In the genomic region with DNA sequence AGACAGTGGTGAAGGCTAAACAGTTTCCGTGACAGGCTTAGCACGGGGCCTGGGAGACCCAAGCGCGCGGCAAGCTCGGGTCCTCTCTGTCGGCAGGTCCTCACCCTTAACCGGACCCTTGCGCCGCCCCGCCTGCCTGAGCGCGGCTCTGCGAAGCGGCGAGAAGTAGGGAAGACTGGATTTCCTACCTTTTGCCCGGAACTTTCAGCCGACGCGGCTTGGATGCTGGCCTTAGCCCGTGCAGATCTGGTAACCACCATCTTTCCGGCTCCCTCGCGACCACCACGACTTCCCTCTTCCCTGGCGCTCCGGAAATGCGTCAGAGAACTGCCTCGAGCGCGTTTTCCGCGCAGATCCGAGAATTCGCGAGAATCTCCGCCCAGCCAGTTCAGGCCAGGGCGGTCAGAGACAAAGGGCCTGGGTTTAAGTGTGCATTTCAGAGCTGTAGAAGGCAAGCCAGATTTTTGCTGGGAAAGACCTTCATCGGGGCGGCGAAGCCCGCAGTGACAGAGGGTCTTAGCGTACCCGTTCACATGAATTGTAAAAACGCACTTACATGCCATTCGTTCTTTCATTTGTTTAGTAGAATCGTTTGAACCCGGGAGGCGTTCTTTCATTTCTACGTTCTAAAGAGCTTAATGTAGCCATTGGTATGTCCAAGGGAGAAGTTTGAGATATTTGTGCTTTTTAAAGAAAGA, we compare ENCODE assay signal across 8 cellular contexts. TPM values are rescaled to one million over a fixed set of nuclear protein-coding genes. Genes with fewer than 3 reads are reported as not detected.
DNase-seq lines count a peak whose midpoint lies in the region; ATAC-seq and TF ChIP-seq lines count a peak whose summit lies in the region.

A gene with protein sequence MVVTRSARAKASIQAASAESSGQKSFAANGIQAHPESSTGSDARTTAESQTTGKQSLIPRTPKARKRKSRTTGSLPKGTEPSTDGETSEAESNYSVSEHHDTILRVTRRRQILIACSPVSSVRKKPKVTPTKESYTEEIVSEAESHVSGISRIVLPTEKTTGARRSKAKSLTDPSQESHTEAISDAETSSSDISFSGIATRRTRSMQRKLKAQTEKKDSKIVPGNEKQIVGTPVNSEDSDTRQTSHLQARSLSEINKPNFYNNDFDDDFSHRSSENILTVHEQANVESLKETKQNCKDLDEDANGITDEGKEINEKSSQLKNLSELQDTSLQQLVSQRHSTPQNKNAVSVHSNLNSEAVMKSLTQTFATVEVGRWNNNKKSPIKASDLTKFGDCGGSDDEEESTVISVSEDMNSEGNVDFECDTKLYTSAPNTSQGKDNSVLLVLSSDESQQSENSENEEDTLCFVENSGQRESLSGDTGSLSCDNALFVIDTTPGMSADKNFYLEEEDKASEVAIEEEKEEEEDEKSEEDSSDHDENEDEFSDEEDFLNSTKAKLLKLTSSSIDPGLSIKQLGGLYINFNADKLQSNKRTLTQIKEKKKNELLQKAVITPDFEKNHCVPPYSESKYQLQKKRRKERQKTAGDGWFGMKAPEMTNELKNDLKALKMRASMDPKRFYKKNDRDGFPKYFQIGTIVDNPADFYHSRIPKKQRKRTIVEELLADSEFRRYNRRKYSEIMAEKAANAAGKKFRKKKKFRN (minus strand): TSS at position 318 of the 698 bp plus-strand sequence. CDS start 58 bp downstream, at position 260.

- peaks cover 34 to 62% (median 54%) of the 10 kb centered on the region in 7 donors for H3K4me1 Mint-ChIP-seq in naive thymus-derived CD4-positive, alpha-beta T cell
- H3K4me1 Mint-ChIP-seq in stimulated activated naive B cell treated with anti-CD40 and anti-IgM and Interleukin-4, amounts not matched to agents 10 μg/mL and 1 μg/mL and 100 μg/mL, for 72 hours: peaks cover 27 to 46% of the 10 kb centered on the region in 2 donors

- H3K9me2 ChIP-seq in Karpas-422 (replicated peaks; ENCODE audit: insufficient read depth, low read length): no peaks in the 10 kb centered on the region

- H3K4me3 ChIP-seq in DND-41 (ENCODE audit: low read depth in 1 of 2, low read length in 2 of 2): peak within 1 kb of the TSS; percentile 91 to 93
- H3K4me3 ChIP-seq in Karpas-422 (ENCODE audit: low read length): peak within 1 kb of the TSS; percentile 95
- peak within 1 kb of the TSS; percentile 83 for H3K4me3 ChIP-seq in naive thymus-derived CD4-positive, alpha-beta T cell (ENCODE audit: low read length)

- H3K27me3 ChIP-seq in DND-41 (ENCODE audit: insufficient read depth, low read length, poor library complexity): no peaks in the 10 kb centered on the region
- H3K27me3 ChIP-seq in Karpas-422 (ENCODE audit: low read length): no peaks in the 10 kb centered on the region
- no peaks in the 10 kb centered on the region for H3K27me3 ChIP-seq in naive thymus-derived CD4-positive, alpha-beta T cell (ENCODE audit: control insufficient read depth in 2 of 2, insufficient read depth in 2 of 2, low read length in 2 of 2)

- peaks cover 29% of the 10 kb centered on the region; the same call in 1 of the 2 replicates for H4K20me1 ChIP-seq in DND-41 (ENCODE audit: insufficient read depth, low read length)
- H4K20me1 ChIP-seq in Karpas-422 (ENCODE audit: insufficient read depth, low read depth, low read length): peaks cover 21% of the 10 kb centered on the region

- H3K27me3 Mint-ChIP-seq in naive thymus-derived CD4-positive, alpha-beta T cell: no peaks in the 10 kb centered on the region
- H3K27me3 Mint-ChIP-seq in stimulated activated naive B cell treated with anti-CD40 and anti-IgM and Interleukin-4, amounts not matched to agents 10 μg/mL and 1 μg/mL and 100 μg/mL, for 72 hours: no peaks in the 10 kb centered on the region

- H3K36me3 Mint-ChIP-seq in naive thymus-derived CD4-positive, alpha-beta T cell: peaks cover 17 to 34% (median 26%) of the 10 kb centered on the region in 5 donors
- H3K36me3 Mint-ChIP-seq in stimulated activated naive B cell treated with anti-CD40 and anti-IgM and Interleukin-4, amounts not matched to agents 10 μg/mL and 1 μg/mL and 100 μg/mL, for 72 hours: peaks cover 33 to 35% of the 10 kb centered on the region in 2 donors

- intact Hi-C loops in naive thymus-derived CD4-positive, alpha-beta T cell (cut with micrococcal nuclease): loop anchor here (1.0 to 10.0 kb wide), 8 partner anchors 25 to 1196 kb away; a partner anchor contains a TSS

- H2AFZ ChIP-seq in DND-41 (ENCODE audit: low read depth, low read length): peak within 1 kb of the TSS; percentile 81
- H2AFZ ChIP-seq in Karpas-422 (ENCODE audit: low read length): peak within 1 kb of the TSS; percentile 13; the same call in 1 of the 2 replicates

- peak within 1 kb of the TSS; percentile 92 to 99 (median 97) for H3K4me3 Mint-ChIP-seq in naive thymus-derived CD4-positive, alpha-beta T cell
- H3K4me3 Mint-ChIP-seq in stimulated activated naive B cell treated with anti-CD40 and anti-IgM and Interleukin-4, amounts not matched to agents 10 μg/mL and 1 μg/mL and 100 μg/mL, for 72 hours: peak within 1 kb of the TSS; percentile 88 to 90

- H3K4me2 ChIP-seq in DND-41 (ENCODE audit: insufficient read depth, low read length): peak within 1 kb of the TSS; percentile 89
- H3K4me2 ChIP-seq in Karpas-422 (ENCODE audit: low read depth, low read length, poor library complexity, severe bottlenecking): peak within 1 kb of the TSS; percentile 82

- H3K9ac ChIP-seq in DND-41 (ENCODE audit: low read depth, low read length): peak within 1 kb of the TSS; percentile 76
- H3K9ac ChIP-seq in Karpas-422 (ENCODE audit: low read length): peak within 1 kb of the TSS; percentile 84

- POLR2A ChIA-PET in naive thymus-derived CD4-positive, alpha-beta T cell (lab: Charles Lee): interaction anchor here (0.6 to 4.2 kb wide), 20 partner anchors 9 to 1354 kb away, joined by 3 to 51 read pairs (median 4); a partner anchor contains a TSS

- peaks cover 44% of the 10 kb centered on the region for H3K36me3 ChIP-seq in DND-41 (ENCODE audit: insufficient read depth, low read length)
- peaks cover 39% of the 10 kb centered on the region for H3K36me3 ChIP-seq in Karpas-422 (ENCODE audit: insufficient read depth, low read length)
- H3K36me3 ChIP-seq in naive thymus-derived CD4-positive, alpha-beta T cell (ENCODE audit: control insufficient read depth in 2 of 3, insufficient read depth in 3 of 3, low read length in 3 of 3): peaks cover 8 to 26% (median 9%) of the 10 kb centered on the region in 3 experiments

- CTCF ChIA-PET in naive thymus-derived CD4-positive, alpha-beta T cell (lab: Charles Lee): interaction anchor here (0.9 to 1.5 kb wide), 6 partner anchors 9 to 35 kb away, joined by 3 to 10 read pairs (median 4); a partner anchor contains a TSS

- TF ChIP-seq CTCF in DND-41 (IDR thresholded peaks at IDR 0.05; ENCODE audit: borderline replicate concordance, extremely low read depth, low read length, poor library complexity, severe bottlenecking): peak; percentile 7

- H3K9me3 ChIP-seq in DND-41 (ENCODE audit: insufficient read depth, low read length, severe bottlenecking) (no peaks in the 10 kb centered on the region), Karpas-422 (ENCODE audit: low read length) (no peaks in the 10 kb centered on the region)
- H3K9me3 ChIP-seq in naive thymus-derived CD4-positive, alpha-beta T cell (ENCODE audit: control insufficient read depth in 2 of 3, low read length in 3 of 3): no peaks in the 10 kb centered on the region

- H3K4me1 ChIP-seq in DND-41 (ENCODE audit: insufficient read depth, low read length) (peaks cover 34% of the 10 kb centered on the region), Karpas-422 (ENCODE audit: low read length) (peaks cover 30% of the 10 kb centered on the region)
- H3K4me1 ChIP-seq in naive thymus-derived CD4-positive, alpha-beta T cell (ENCODE audit: control insufficient read depth in 2 of 2, insufficient read depth in 2 of 2, low read length in 2 of 2): peaks cover 21 to 25% of the 10 kb centered on the region in 2 donors

- H3K79me2 ChIP-seq in DND-41 (ENCODE audit: insufficient read depth, low read length) (peaks cover 40% of the 10 kb centered on the region), Karpas-422 (ENCODE audit: low read length) (peaks cover 46% of the 10 kb centered on the region)

- H3K27ac Mint-ChIP-seq in naive thymus-derived CD4-positive, alpha-beta T cell: peak within 1 kb of the TSS; percentile 96 to 99 (median 98)
- H3K27ac Mint-ChIP-seq in stimulated activated naive B cell treated with anti-CD40 and anti-IgM and Interleukin-4, amounts not matched to agents 10 μg/mL and 1 μg/mL and 100 μg/mL, for 72 hours: peak within 1 kb of the TSS; percentile 97

- H3K9me3 Mint-ChIP-seq in naive thymus-derived CD4-positive, alpha-beta T cell: no peaks in the 10 kb centered on the region
- H3K9me3 Mint-ChIP-seq in stimulated activated naive B cell treated with anti-CD40 and anti-IgM and Interleukin-4, amounts not matched to agents 10 μg/mL and 1 μg/mL and 100 μg/mL, for 72 hours: peaks cover 0 to 2% of the 10 kb centered on the region in 2 donors

- peak; percentile 93 for ATAC-seq in DND-41 (ENCODE audit: insufficient read depth, low read depth)
- peak; percentile 96 for ATAC-seq in GM21825 (IDR thresholded peaks at IDR 0.05; ENCODE audit: unreplicated experiment)
- ATAC-seq in naive thymus-derived CD4-positive, alpha-beta T cell: peak; percentile 90
- peak; percentile 95 to 97 for ATAC-seq in stimulated activated naive B cell treated with anti-CD40 and anti-IgM and Interleukin-4, amounts not matched to agents 10 μg/mL and 1 μg/mL and 100 μg/mL, for 72 hours (replicated peaks)

- DNase-seq in DND-41 (peak; percentile 92), Karpas-422 (peak; percentile 97), RPMI8226 (peak; percentile 88), fibroblast of gingiva (ENCODE audit: low read depth) (peak; percentile 86)
- peak; percentile 72 to 76 for DNase-seq in activated T-helper 1 cell treated with anti-CD3 and anti-CD28 coated beads, Interleukin-2, amount 50 U/mL, for 16 hours (ENCODE audit: low read depth in 1 of 2, low spot score in 1 of 2)
- DNase-seq in naive thymus-derived CD4-positive, alpha-beta T cell: peak; percentile 73 to 89 (median 86)
- DNase-seq in stimulated activated naive B cell treated with anti-CD40 and anti-IgM and Interleukin-4, amounts not matched to agents 10 μg/mL and 1 μg/mL and 100 μg/mL, for 72 hours: peak; percentile 92

- H3K27ac ChIP-seq in DND-41 (ENCODE audit: low read length) (peak within 1 kb of the TSS; percentile 85), Karpas-422 (ENCODE audit: low read length) (peak within 1 kb of the TSS; percentile 56)
- peak within 1 kb of the TSS; percentile 94 for H3K27ac ChIP-seq in naive thymus-derived CD4-positive, alpha-beta T cell (ENCODE audit: low read depth, low read length)

RNA-seq across cellular contexts. Expression of the gene that starts here (rescaled TPM):
- 25.8 and 61.9 TPM in 2 replicates for total RNA-seq in Karpas-422 (2014; rRNA removed; shearing (Covaris generic); ENCODE audit: low replicate concordance)
- 10 to 100 TPM; 51.8 to 84.2 (median 77.5) TPM for total RNA-seq in naive thymus-derived CD4-positive, alpha-beta T cell
- polyA plus RNA-seq in naive thymus-derived CD4-positive, alpha-beta T cell: 10 to 100 TPM; 83.6 to 86.4 TPM

Comparison
In these comparisons a context has a peak if more than half of its experiments do, and no peak if none do; other contexts are left out.
1. Peak in every context shown above with its lines: DNase-seq, ATAC-seq, H3K4me3 ChIP-seq and H3K27ac ChIP-seq.